In the genomic region with DNA sequence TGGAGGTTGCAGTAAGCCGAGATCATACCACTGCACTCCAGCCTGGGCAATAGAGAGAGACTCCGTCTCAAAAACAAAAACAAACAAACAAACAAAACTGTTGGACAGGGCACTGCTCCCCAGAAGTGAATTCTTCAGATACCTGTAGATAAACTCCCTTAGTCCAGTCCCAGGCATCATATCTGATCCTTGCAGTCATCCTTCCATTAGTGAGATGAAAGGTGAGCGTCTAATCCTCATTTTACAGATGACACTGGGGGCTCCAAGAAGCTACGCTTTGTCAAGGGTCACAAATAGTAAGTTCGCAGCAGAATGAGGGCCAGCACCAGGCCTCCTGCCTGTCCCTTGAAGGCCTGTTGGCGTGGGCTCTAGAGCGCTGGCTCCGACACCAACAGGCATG, we compare ENCODE assay signal across 22 cellular contexts.
DNase-seq lines count a peak whose midpoint lies in the region; ATAC-seq, FAIRE-seq and TF ChIP-seq lines count a peak whose summit lies in the region.
"Had no signal": no experiment of that assay in that cellular context is flagged by ENCODE, and none has a peak within 500 bp of the region (broad histone marks: within the 10 kb centered on the region; RNA-seq: fewer than 3 reads in every experiment).

No MANE protein-coding gene starts in this region.

- POLR2A ChIA-PET in MCF 10A (lab: Yijun Ruan, JAX) = interaction anchor here (0.6 to 1.7 kb wide), 4 partner anchors 9 to 69 kb away, joined by 3 to 9 read pairs (median 3); no protein-coding TSS in a partner anchor

- no peak overlapping the region for H3K4me3 ChIP-seq in breast epithelium
- H3K4me3 ChIP-seq in left ventricle myocardium inferior = no peak overlapping the region

- FAIRE-seq in frontal cortex (lab: Jason Lieb, UNC) = no peak
- FAIRE-seq: G401.6, GM12892 had no signal

- CTCF ChIA-PET in MCF 10A (lab: Yijun Ruan, JAX) = interaction anchor here (1.6 kb wide), 1 partner anchor 30 kb away, joined by 5 read pairs; no protein-coding TSS in a partner anchor

- no peaks in the 10 kb centered on the region for H3K9me3 Mint-ChIP-seq in MCF 10A (ENCODE audit: unreplicated experiment)
- H3K9me3 Mint-ChIP-seq in stimulated activated naive B cell treated with anti-CD40 and anti-IgM and Interleukin-4, amounts not matched to agents 10 μg/mL and 1 μg/mL and 100 μg/mL, for 72 hours = no peaks in the 10 kb centered on the region
- H3K9me3 Mint-ChIP-seq: CD8-positive, alpha-beta memory T cell had no signal

- DNase-seq in breast epithelium (ENCODE audit: low spot score in 2 of 2) (no peak), MCF 10A (ENCODE audit: unreplicated experiment) (no peak), epithelial cell of prostate (ENCODE audit: low read depth, low spot score) (no peak), frontal cortex (ENCODE audit: low spot score in 2 of 2) (no peak), left ventricle myocardium inferior (no peak)
- DNase-seq in stimulated activated naive B cell treated with anti-CD40 and anti-IgM and Interleukin-4, amounts not matched to agents 10 μg/mL and 1 μg/mL and 100 μg/mL, for 72 hours = no peak
- DNase-seq: 8988T; AML-193; C1 segment of cervical spinal cord; CD8-positive, alpha-beta memory T cell; DMS153; GOT3; IMR-90; NCI-H1694 treated with DMSO at 0.1 percent for 48 hours; NCI-H446; NCI-H526; SIG-M5 had no signal

- TF ChIP-seq POLR2A in breast epithelium (IDR thresholded peaks at IDR 0.05) = no peak

- ATAC-seq in stimulated activated naive B cell treated with anti-CD40 and anti-IgM and Interleukin-4, amounts not matched to agents 10 μg/mL and 1 μg/mL and 100 μg/mL, for 72 hours (replicated peaks) = no peak
- ATAC-seq in HG02970 (IDR thresholded peaks at IDR 0.05; ENCODE audit: low FRiP score, unreplicated experiment) (no peak), GM19467 (IDR thresholded peaks at IDR 0.05; ENCODE audit: unreplicated experiment) (no peak)

- no peaks in the 10 kb centered on the region for H3K27me3 Mint-ChIP-seq in MCF 10A (ENCODE audit: insufficient read depth, unreplicated experiment)
- peaks cover 0 to 4% of the 10 kb centered on the region in 2 donors for H3K27me3 Mint-ChIP-seq in stimulated activated naive B cell treated with anti-CD40 and anti-IgM and Interleukin-4, amounts not matched to agents 10 μg/mL and 1 μg/mL and 100 μg/mL, for 72 hours

- BruUV-seq in MCF 10A (replicated peaks; lab: Mats Ljungman, UMichigan) = no TSS peak

- no peak for TF ChIP-seq CTCF in breast epithelium (IDR thresholded peaks at IDR 0.05)
- TF ChIP-seq CTCF in MCF 10A (IDR thresholded peaks at IDR 0.05; ENCODE audit: unreplicated experiment) = no peak
- TF ChIP-seq CTCF in left ventricle myocardium inferior (IDR thresholded peaks at IDR 0.05; ENCODE audit: borderline replicate concordance) = no peak

- peaks cover 24% of the 10 kb centered on the region for H3K36me3 Mint-ChIP-seq in MCF 10A (ENCODE audit: insufficient read depth, unreplicated experiment)
- H3K36me3 Mint-ChIP-seq in stimulated activated naive B cell treated with anti-CD40 and anti-IgM and Interleukin-4, amounts not matched to agents 10 μg/mL and 1 μg/mL and 100 μg/mL, for 72 hours = peaks cover 0 to 7% of the 10 kb centered on the region in 2 donors

- no peak overlapping the region for H3K4me3 Mint-ChIP-seq in MCF 10A (ENCODE audit: unreplicated experiment)
- no peak overlapping the region for H3K4me3 Mint-ChIP-seq in stimulated activated naive B cell treated with anti-CD40 and anti-IgM and Interleukin-4, amounts not matched to agents 10 μg/mL and 1 μg/mL and 100 μg/mL, for 72 hours
- H3K4me3 Mint-ChIP-seq: CD8-positive, alpha-beta memory T cell had no signal

- intact Hi-C loops in breast epithelium (cut with DNase I; ENCODE audit: low total_unique reads) (no loop called here), MCF 10A (cut with micrococcal nuclease) (no loop called here), left ventricle myocardium inferior (cut with micrococcal nuclease) (no loop called here)

- no peak overlapping the region for H3K27ac Mint-ChIP-seq in MCF 10A (ENCODE audit: low read depth, unreplicated experiment)
- H3K27ac Mint-ChIP-seq in stimulated activated naive B cell treated with anti-CD40 and anti-IgM and Interleukin-4, amounts not matched to agents 10 μg/mL and 1 μg/mL and 100 μg/mL, for 72 hours = peak overlapping the region; percentile 70

- H3K27me3 ChIP-seq in breast epithelium (no peaks in the 10 kb centered on the region), left ventricle myocardium inferior (ENCODE audit: low read depth) (no peaks in the 10 kb centered on the region)

- H3K4me1 ChIP-seq in breast epithelium = no peaks in the 10 kb centered on the region
- H3K4me1 ChIP-seq in left ventricle myocardium inferior = peaks cover 30% of the 10 kb centered on the region

- H3K4me1 Mint-ChIP-seq in MCF 10A (ENCODE audit: insufficient read depth, unreplicated experiment) = peaks cover 44% of the 10 kb centered on the region
- H3K4me1 Mint-ChIP-seq in stimulated activated naive B cell treated with anti-CD40 and anti-IgM and Interleukin-4, amounts not matched to agents 10 μg/mL and 1 μg/mL and 100 μg/mL, for 72 hours = peaks cover 0 to 3% of the 10 kb centered on the region in 2 donors

- H3K27ac ChIP-seq in breast epithelium (peak overlapping the region; percentile 78 to 83), epithelial cell of prostate (peak overlapping the region; percentile 91), left ventricle myocardium inferior (replicated peaks) (no peak overlapping the region)
- H3K27ac ChIP-seq: KMS-11 had no signal

- H3K9me3 ChIP-seq in breast epithelium (no peaks in the 10 kb centered on the region), left ventricle myocardium inferior (replicated peaks) (no peaks in the 10 kb centered on the region)

- H3K36me3 ChIP-seq in breast epithelium (no peaks in the 10 kb centered on the region), left ventricle myocardium inferior (no peaks in the 10 kb centered on the region)
